In the genomic region with DNA sequence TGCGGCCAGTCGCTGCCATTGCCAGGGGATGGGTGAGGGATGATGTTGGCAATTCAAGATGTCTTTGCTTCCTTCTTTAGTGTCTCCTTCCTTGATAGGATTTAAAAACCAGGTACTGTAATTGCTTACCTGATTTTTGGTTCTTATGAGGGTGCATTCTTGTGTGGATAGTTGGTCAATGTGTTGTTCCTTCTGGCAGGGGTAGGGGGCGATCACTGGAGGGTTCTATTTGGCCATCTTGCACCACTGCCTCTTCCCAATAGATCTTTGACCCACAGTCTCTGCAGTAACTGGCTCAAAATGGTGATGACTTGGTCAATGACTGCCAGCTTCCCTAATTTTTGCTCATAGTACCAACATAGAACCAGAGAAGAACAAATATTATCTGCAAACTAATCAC, we compare ENCODE assay signal across 23 cellular contexts.
"Had no signal": no experiment of that assay in that cellular context is flagged by ENCODE, and none has a peak within 500 bp of the region (broad histone marks: within the 10 kb centered on the region; RNA-seq: fewer than 3 reads in every experiment).

No MANE protein-coding gene starts in this region.

- H3K4me2 ChIP-seq: hepatocyte had no signal

- H3K27ac ChIP-seq: hepatocyte, neutrophil, psoas muscle, right lobe of liver, spleen, tibial artery, upper lobe of left lung, uterus had no signal

- H3K79me2 ChIP-seq: hepatocyte had no signal

- H3K27me3 ChIP-seq: hepatocyte, neutrophil, right lobe of liver, spleen, tibial artery, upper lobe of left lung, uterus had no signal

- H3K4me3 ChIP-seq: hepatocyte, lung, psoas muscle, right lobe of liver, spleen, tibial artery, upper lobe of left lung, uterus had no signal

- H3K4me1 Mint-ChIP-seq: naive thymus-derived CD4-positive, alpha-beta T cell; stimulated activated memory B cell treated with anti-CD40 and anti-IgM and Interleukin-4, amounts not matched to agents 10 μg/mL and 1 μg/mL and 100 μg/mL, for 72 hours had no signal

- H3K9me3 ChIP-seq: psoas muscle, right lobe of liver, upper lobe of left lung, uterus had no signal

- H3K4me1 ChIP-seq: psoas muscle, right lobe of liver, spleen, upper lobe of left lung, uterus had no signal

- H2AFZ ChIP-seq: hepatocyte had no signal

- H3K27me3 Mint-ChIP-seq: dendritic cell treated with granulocyte-macrophage colony-stimulating factor and Interleukin-4, amounts not matched to agents 40 ng/mL and 50 ng/mL, for 4 days; naive thymus-derived CD4-positive, alpha-beta T cell; stimulated activated naive CD8-positive, alpha-beta T cell treated with anti-CD3 and anti-CD28 coated beads, Interleukin-15, Interleukin-2, amounts not matched to agents 100 ng/mL and 50 ng/mL, for 24 hours had no signal

- H3K27ac Mint-ChIP-seq: dendritic cell treated with granulocyte-macrophage colony-stimulating factor and Interleukin-4, amounts not matched to agents 40 ng/mL and 50 ng/mL, for 4 days; naive thymus-derived CD4-positive, alpha-beta T cell; nephron progenitor cell; stimulated activated memory B cell treated with anti-CD40 and anti-IgM and Interleukin-4, amounts not matched to agents 10 μg/mL and 1 μg/mL and 100 μg/mL, for 72 hours; stimulated activated naive CD8-positive, alpha-beta T cell treated with anti-CD3 and anti-CD28 coated beads, Interleukin-15, Interleukin-2, amounts not matched to agents 100 ng/mL and 50 ng/mL, for 24 hours had no signal

- H3K4me3 Mint-ChIP-seq: dendritic cell treated with granulocyte-macrophage colony-stimulating factor and Interleukin-4, amounts not matched to agents 40 ng/mL and 50 ng/mL, for 4 days; naive thymus-derived CD4-positive, alpha-beta T cell; nephron progenitor cell; stimulated activated memory B cell treated with anti-CD40 and anti-IgM and Interleukin-4, amounts not matched to agents 10 μg/mL and 1 μg/mL and 100 μg/mL, for 72 hours; stimulated activated naive CD8-positive, alpha-beta T cell treated with anti-CD3 and anti-CD28 coated beads, Interleukin-15, Interleukin-2, amounts not matched to agents 100 ng/mL and 50 ng/mL, for 24 hours had no signal

- DNase-seq: foreskin melanocyte; head of caudate nucleus; left colon; left ventricle myocardium superior; mesenchymal stem cell; naive thymus-derived CD4-positive, alpha-beta T cell; nephron progenitor cell; psoas muscle; retina; right lobe of liver; spleen; stimulated activated CD4-positive, alpha-beta T cell treated with anti-CD3 and anti-CD28 coated beads, Interleukin-15, amount 100 ng/mL, for 24 hours; stimulated activated CD4-positive, alpha-beta T cell treated with anti-CD3 and anti-CD28 coated beads, Interleukin-1b, Interleukin-23, amount 100 ng/mL, for 48 hours; stimulated activated CD4-positive, alpha-beta T cell treated with anti-CD3 and anti-CD28 coated beads, Interleukin-4, amount 100 ng/mL, for 24 hours; tibial artery; upper lobe of left lung; uterus had no signal

- H3K36me3 ChIP-seq: neutrophil, right lobe of liver, spleen, tibial artery, upper lobe of left lung, uterus had no signal

- ATAC-seq: left colon; left ventricle myocardium superior; naive thymus-derived CD4-positive, alpha-beta T cell; psoas muscle; right lobe of liver; stimulated activated memory B cell treated with anti-CD40 and anti-IgM and Interleukin-4, amounts not matched to agents 10 μg/mL and 1 μg/mL and 100 μg/mL, for 72 hours had no signal
